14 cellular contexts compared by ENCODE assay signal in the genomic region with DNA sequence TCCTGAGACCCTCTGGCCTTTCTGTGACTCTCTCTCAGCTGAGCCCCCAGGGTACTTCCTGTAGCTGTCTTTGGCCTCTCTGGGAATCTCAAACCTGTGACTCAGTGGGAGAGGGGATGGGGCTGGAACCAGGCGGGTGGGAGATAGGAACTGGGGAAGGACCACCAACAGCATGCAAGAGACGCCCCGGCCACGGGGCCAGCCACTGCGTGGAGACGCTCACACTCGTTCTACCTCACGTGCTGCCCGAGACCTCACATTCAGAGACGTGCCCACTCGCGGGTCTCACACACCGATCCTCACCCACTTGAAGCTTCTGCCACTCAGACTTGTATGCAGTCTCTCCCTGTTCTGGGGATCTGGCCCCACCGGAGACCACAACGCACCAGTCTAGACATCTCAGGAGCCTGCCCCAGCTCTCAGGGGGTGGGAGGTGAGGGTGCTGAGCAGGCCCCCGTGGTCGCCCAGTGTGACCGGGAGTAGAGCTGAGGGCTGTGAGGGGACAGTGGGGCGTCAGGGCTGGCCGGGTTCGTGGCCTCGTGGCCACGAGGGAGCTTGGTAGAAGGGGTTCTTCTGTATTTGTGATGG. TPM values are rescaled to one million over a fixed set of nuclear protein-coding genes. Genes with fewer than 3 reads are reported as not detected.
DNase-seq lines count a peak whose midpoint lies in the region; ATAC-seq and TF ChIP-seq lines count a peak whose summit lies in the region.
"Had no signal": no experiment of that assay in that cellular context is flagged by ENCODE, and none has a peak within 500 bp of the region (broad histone marks: within the 10 kb centered on the region; RNA-seq: fewer than 3 reads in every experiment).

No MANE protein-coding gene starts in this region.

- no peak for DNase-seq in CD8-positive, alpha-beta memory T cell
- no peak for DNase-seq in activated naive CD8-positive, alpha-beta T cell treated with anti-CD3 and anti-CD28 coated beads, Interleukin-2, amount 50 U/mL, for 24 hours
- no peak for DNase-seq in mesothelial cell of epicardium (ENCODE audit: low spot score in 2 of 2, unreplicated experiment in 2 of 2)
- DNase-seq in GM19240 (ENCODE audit: insufficient read length, low spot score) = no peak
- DNase-seq in NCI-H2227 treated with DMSO at 0.1 percent for 48 hours (lab: John Stamatoyannopoulos, UW) = no peak
- DNase-seq in NCI-H1417 treated with DMSO at 0.1 percent for 48 hours (lab: John Stamatoyannopoulos, UW) = no peak
- no peak for DNase-seq in NCI-H187 treated with DMSO at 0.1 percent for 48 hours (lab: John Stamatoyannopoulos, UW)
- DNase-seq: C1 segment of cervical spinal cord, MM.1S, WERI-Rb-1 had no signal

- no peaks in the 10 kb centered on the region for H3K9me3 Mint-ChIP-seq in CD8-positive, alpha-beta memory T cell
- no peaks in the 10 kb centered on the region for H3K9me3 Mint-ChIP-seq in activated naive CD8-positive, alpha-beta T cell treated with anti-CD3 and anti-CD28 coated beads, Interleukin-2, amount 50 U/mL, for 24 hours
- no peaks in the 10 kb centered on the region for H3K9me3 Mint-ChIP-seq in mesothelial cell of epicardium

- no peak overlapping the region for H2AFZ ChIP-seq in ACC112 (ENCODE audit: low read length, unreplicated experiment)

- no peak overlapping the region for H3K27ac ChIP-seq in ACC112 (ENCODE audit: low read depth, low read length)
- H3K27ac ChIP-seq in CD8-positive, alpha-beta memory T cell (ENCODE audit: low read depth, low read length) = no peak overlapping the region
- H3K27ac ChIP-seq: psoas muscle, WERI-Rb-1 had no signal

- POLR2A ChIA-PET in CD8-positive, alpha-beta memory T cell (lab: Charles Lee) = interaction anchor here (1.8 kb wide), 1 partner anchor 180 kb away, joined by 7 read pairs; a partner anchor contains a TSS

- ATAC-seq in activated naive CD8-positive, alpha-beta T cell treated with anti-CD3 and anti-CD28 coated beads, Interleukin-2, amount 50 U/mL, for 24 hours = no peak

- H3K4me3 ChIP-seq in ACC112 (ENCODE audit: low read depth, low read length) = peak overlapping the region; percentile 24; the same call in 1 of the 2 replicates
- H3K4me3 ChIP-seq in CD8-positive, alpha-beta memory T cell (ENCODE audit: low read length) = peak overlapping the region; percentile 37

- H3K4me1 ChIP-seq in ACC112 (ENCODE audit: control insufficient read depth, insufficient read depth, low read length, unreplicated experiment) = no peaks in the 10 kb centered on the region
- H3K4me1 ChIP-seq in CD8-positive, alpha-beta memory T cell (ENCODE audit: insufficient read depth, low read length) = peaks cover 6% of the 10 kb centered on the region
- H3K4me1 ChIP-seq: psoas muscle had no signal

- no peaks in the 10 kb centered on the region for H3K9me3 ChIP-seq in CD8-positive, alpha-beta memory T cell (ENCODE audit: low read length)
- H3K9me3 ChIP-seq: psoas muscle had no signal

- H3K27me3 Mint-ChIP-seq in CD8-positive, alpha-beta memory T cell = peaks cover 2 to 4% of the 10 kb centered on the region in 2 donors
- H3K27me3 Mint-ChIP-seq in activated naive CD8-positive, alpha-beta T cell treated with anti-CD3 and anti-CD28 coated beads, Interleukin-2, amount 50 U/mL, for 24 hours = peaks cover 11% of the 10 kb centered on the region
- H3K27me3 Mint-ChIP-seq in mesothelial cell of epicardium (ENCODE audit: low read depth) = peaks cover 38% of the 10 kb centered on the region

- no peaks in the 10 kb centered on the region for H3K36me3 ChIP-seq in ACC112 (ENCODE audit: insufficient read depth, low read length)
- H3K36me3 ChIP-seq in CD8-positive, alpha-beta memory T cell (ENCODE audit: insufficient read depth, low read length) = no peaks in the 10 kb centered on the region

- H3K27me3 ChIP-seq in ACC112 (ENCODE audit: insufficient read depth, low read length) = no peaks in the 10 kb centered on the region
- no peaks in the 10 kb centered on the region for H3K27me3 ChIP-seq in CD8-positive, alpha-beta memory T cell (ENCODE audit: insufficient read depth, low read length, poor library complexity, severe bottlenecking)

- peak overlapping the region in 3 of 8 donors; percentile 24 to 70 (median 35) for H3K27ac Mint-ChIP-seq in CD8-positive, alpha-beta memory T cell
- H3K27ac Mint-ChIP-seq in activated naive CD8-positive, alpha-beta T cell treated with anti-CD3 and anti-CD28 coated beads, Interleukin-2, amount 50 U/mL, for 24 hours = no peak overlapping the region
- no peak overlapping the region for H3K27ac Mint-ChIP-seq in mesothelial cell of epicardium

- H3K4me3 Mint-ChIP-seq in CD8-positive, alpha-beta memory T cell = peak overlapping the region; percentile 64 to 84 (median 78)
- peak overlapping the region; percentile 62 for H3K4me3 Mint-ChIP-seq in activated naive CD8-positive, alpha-beta T cell treated with anti-CD3 and anti-CD28 coated beads, Interleukin-2, amount 50 U/mL, for 24 hours
- peak overlapping the region; percentile 26 for H3K4me3 Mint-ChIP-seq in mesothelial cell of epicardium

- no peaks in the 10 kb centered on the region for H3K79me2 ChIP-seq in ACC112 (ENCODE audit: control insufficient read depth, insufficient read depth, low read length, unreplicated experiment)

- CTCF ChIA-PET in CD8-positive, alpha-beta memory T cell (lab: Charles Lee) = interaction anchor here (0.9 to 2.7 kb wide), 14 partner anchors 9 to 234 kb away, joined by 3 to 24 read pairs (median 3); a partner anchor contains a TSS

- no peak for TF ChIP-seq CTCF in mesothelial cell of epicardium (IDR thresholded peaks at IDR 0.05; ENCODE audit: unreplicated experiment)

- H3K4me1 Mint-ChIP-seq in CD8-positive, alpha-beta memory T cell = peaks cover 3 to 9% (median 6%) of the 10 kb centered on the region in 3 donors
- H3K4me1 Mint-ChIP-seq in activated naive CD8-positive, alpha-beta T cell treated with anti-CD3 and anti-CD28 coated beads, Interleukin-2, amount 50 U/mL, for 24 hours = peaks cover 8% of the 10 kb centered on the region
- no peaks in the 10 kb centered on the region for H3K4me1 Mint-ChIP-seq in mesothelial cell of epicardium

- no peaks in the 10 kb centered on the region for H3K36me3 Mint-ChIP-seq in CD8-positive, alpha-beta memory T cell
- peaks cover 2% of the 10 kb centered on the region for H3K36me3 Mint-ChIP-seq in activated naive CD8-positive, alpha-beta T cell treated with anti-CD3 and anti-CD28 coated beads, Interleukin-2, amount 50 U/mL, for 24 hours (ENCODE audit: low read depth)
- H3K36me3 Mint-ChIP-seq in mesothelial cell of epicardium = no peaks in the 10 kb centered on the region

RNA-seq across cellular contexts. Expression of a gene that starts 13.8 kb away (rescaled TPM):
- total RNA-seq in CD8-positive, alpha-beta memory T cell = 1 to 10 TPM; 2.3 to 2.7 TPM
- 0.43 TPM for polyA plus RNA-seq in CD8-positive, alpha-beta memory T cell
- 1.0 to 1.3 TPM (median 1.1 TPM) in 3 replicates for total RNA-seq in mesothelial cell of epicardium

RNA-seq across cellular contexts. Expression of a gene that starts 34.2 kb away (rescaled TPM):
- total RNA-seq in CD8-positive, alpha-beta memory T cell = not detected
- polyA plus RNA-seq in CD8-positive, alpha-beta memory T cell = not detected
- total RNA-seq in mesothelial cell of epicardium = not detected in 3 replicates

RNA-seq across cellular contexts. Expression of a gene that starts 34.3 kb away (rescaled TPM):
- not detected for total RNA-seq in CD8-positive, alpha-beta memory T cell
- not detected for polyA plus RNA-seq in CD8-positive, alpha-beta memory T cell
- total RNA-seq in mesothelial cell of epicardium = not detected in 3 replicates
- total RNA-seq: H4, psoas muscle, SK-MEL-5 had no signal

RNA-seq across cellular contexts. Expression of a gene that starts 47.0 kb away (rescaled TPM):
- total RNA-seq in CD8-positive, alpha-beta memory T cell = 1 to 10 TPM in 1 of 2 experiments, under 1 TPM in 1; 0.49 to 1.1 TPM
- polyA plus RNA-seq in CD8-positive, alpha-beta memory T cell = not detected
- total RNA-seq in mesothelial cell of epicardium = 0.45 to 1.1 TPM (median 0.50 TPM) in 3 replicates
- total RNA-seq: H4, SK-MEL-5 had no signal

RNA-seq across cellular contexts. Expression of a gene that starts 51.1 kb away (rescaled TPM):
- 10 to 100 TPM; 37.4 to 38.8 TPM for total RNA-seq in CD8-positive, alpha-beta memory T cell
- polyA plus RNA-seq in CD8-positive, alpha-beta memory T cell = 26.2 TPM
- 47.3 to 51.1 TPM (median 47.3 TPM) in 3 replicates for total RNA-seq in mesothelial cell of epicardium

Comparison
In these comparisons a context has a peak if more than half of its experiments do, and no peak if none do; other contexts are left out.
1. H3K4me3 Mint-ChIP-seq: peak in every context shown above with its lines; median percentile 78 in CD8-positive, alpha-beta memory T cell; 62 in activated naive CD8-positive, alpha-beta T cell treated with anti-CD3 and anti-CD28 coated beads, Interleukin-2, amount 50 U/mL, for 24 hours; 26 in mesothelial cell of epicardium.